Comparison of ENCODE assay signal across 7 cellular contexts in the genomic region with DNA sequence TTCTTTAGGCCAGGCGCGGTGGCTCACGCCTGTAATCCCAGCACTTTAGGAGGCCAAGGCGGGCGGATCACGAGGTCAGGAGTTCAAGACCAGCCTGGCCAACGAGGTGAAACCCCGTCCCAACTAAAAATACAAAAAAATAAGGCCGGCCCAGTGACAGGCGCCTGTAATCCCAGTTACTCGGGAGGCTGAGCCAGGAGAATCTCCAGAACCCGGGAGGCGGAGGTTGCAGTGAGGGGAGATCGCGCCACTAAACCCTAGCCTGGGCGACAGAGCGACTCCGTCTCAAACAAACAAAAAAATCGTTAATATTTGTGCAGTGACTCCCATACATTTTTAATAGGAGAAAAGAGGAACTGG. TPM values are rescaled to one million over a fixed set of nuclear protein-coding genes. Genes with fewer than 3 reads are reported as not detected.
DNase-seq lines count a peak whose midpoint lies in the region; ATAC-seq and TF ChIP-seq lines count a peak whose summit lies in the region.
"Not testable (repeated sequence)": the region's sequence is repeated elsewhere in the genome, so short reads cannot be mapped to it uniquely, and the experiment has no call there.

No MANE protein-coding gene starts in this region.

- peaks cover 43% of the 10 kb centered on the region for H3K36me3 ChIP-seq in SU-DHL-6 (ENCODE audit: low read length)
- H3K36me3 ChIP-seq in ascending aorta = peaks cover 12 to 17% of the 10 kb centered on the region in 2 donors

- not testable (repeated sequence) for H3K27me3 Mint-ChIP-seq in memory B cell

- not testable (repeated sequence) for H3F3A ChIP-seq in SU-DHL-6 (ENCODE audit: insufficient read depth)

- H3K79me2 ChIP-seq in SU-DHL-6 (ENCODE audit: insufficient read depth, low read length) = peaks cover 38% of the 10 kb centered on the region

- intact Hi-C loops in ascending aorta (cut with DNase I) = loop anchor here (1.0 to 10.0 kb wide), 5 partner anchors 69 to 766 kb away; a partner anchor contains a TSS

- peak; percentile 8 for ATAC-seq in GM19043 (IDR thresholded peaks at IDR 0.05; ENCODE audit: low read depth, unreplicated experiment)
- peak; percentile 2 for ATAC-seq in HG03432 (IDR thresholded peaks at IDR 0.05; ENCODE audit: unreplicated experiment)
- ATAC-seq in memory B cell (ENCODE audit: low read depth) = peak; percentile 2

- H3K4me1 Mint-ChIP-seq in memory B cell = not testable (repeated sequence)

- H3K9me3 Mint-ChIP-seq in memory B cell = not testable (repeated sequence)

- H3K4me3 ChIP-seq in SU-DHL-6 (ENCODE audit: insufficient read depth, low read length, poor library complexity, severe bottlenecking) = peak overlapping the region; percentile 91
- H3K4me3 ChIP-seq in ascending aorta = peak overlapping the region; percentile 59 to 86
- H3K4me3 ChIP-seq in fibroblast of mammary gland (ENCODE audit: control insufficient read depth, low read depth, low read length) = peak overlapping the region; percentile 92
- H3K4me3 ChIP-seq in skeletal muscle cell (ENCODE audit: low read depth, low read length) = peak overlapping the region; percentile 88

- TF ChIP-seq CTCF in SU-DHL-6 (IDR thresholded peaks at IDR 0.05; ENCODE audit: insufficient read depth, low read length, poor library complexity, severe bottlenecking); ascending aorta (IDR thresholded peaks at IDR 0.05); fibroblast of mammary gland (conservative IDR thresholded peaks at IDR 0.05; ENCODE audit: control insufficient read depth, insufficient read depth, low read depth, low read length): not testable (repeated sequence)

- not testable (repeated sequence) for H3K9me2 ChIP-seq in SU-DHL-6 (replicated peaks; ENCODE audit: insufficient read depth, low read length)

- peak overlapping the region; percentile 94 for H3K4me3 Mint-ChIP-seq in memory B cell

- not testable (repeated sequence) for H4K20me1 ChIP-seq in SU-DHL-6 (ENCODE audit: low read depth, low read length)

- peak overlapping the region; percentile 71 for H2AFZ ChIP-seq in SU-DHL-6 (ENCODE audit: low read depth, low read length, severe bottlenecking)

- not testable (repeated sequence) for H3K27me3 ChIP-seq in SU-DHL-6 (ENCODE audit: low read length); ascending aorta

- H3K4me1 ChIP-seq in ascending aorta = not testable (repeated sequence)

- H3K27ac Mint-ChIP-seq in memory B cell = peak overlapping the region; percentile 87

- H3K9me3 ChIP-seq in SU-DHL-6 (ENCODE audit: insufficient read depth, low read length); ascending aorta: not testable (repeated sequence)

- not testable (repeated sequence) for DNase-seq in ascending aorta (ENCODE audit: low spot score in 2 of 2); fibroblast of mammary gland (ENCODE audit: low read depth); memory B cell (ENCODE audit: low spot score in 2 of 2); skeletal muscle cell (ENCODE audit: low read depth)

- H3K36me3 Mint-ChIP-seq in memory B cell = peaks cover 13% of the 10 kb centered on the region

- H3K27ac ChIP-seq in SU-DHL-6 (ENCODE audit: low read depth, low read length) (peak overlapping the region; percentile 72), ascending aorta (peak overlapping the region; percentile 88 to 89)

- peak overlapping the region; percentile 73 for H3K4me2 ChIP-seq in SU-DHL-6 (ENCODE audit: low read depth, low read length, poor library complexity, severe bottlenecking)

- H3K9ac ChIP-seq in SU-DHL-6 (ENCODE audit: low read length) = peak overlapping the region; percentile 94

RNA-seq across cellular contexts. Expression of a gene that starts 0.7 kb away (rescaled TPM):
- 4.2 TPM for total RNA-seq in ascending aorta
